8 cellular contexts compared by ENCODE assay signal in the genomic region with DNA sequence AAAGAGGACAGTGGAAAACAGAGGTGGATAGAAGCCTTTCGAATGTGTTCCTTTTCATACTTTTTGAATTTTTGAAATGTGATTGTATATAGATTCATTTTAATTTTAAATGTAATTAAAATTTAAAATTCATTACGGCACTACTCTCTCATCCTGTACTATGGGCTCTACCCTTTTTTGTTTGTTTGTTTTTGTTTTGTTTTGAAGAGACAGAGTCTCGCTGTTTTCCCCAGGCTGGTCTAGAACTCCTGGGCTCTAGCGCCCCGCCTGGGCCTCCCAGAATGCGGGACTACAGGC. TPM values are rescaled to one million over a fixed set of nuclear protein-coding genes. Genes with fewer than 3 reads are reported as not detected.
DNase-seq lines count a peak whose midpoint lies in the region; ATAC-seq, FAIRE-seq and TF ChIP-seq lines count a peak whose summit lies in the region.

No MANE protein-coding gene starts in this region.

- no peaks in the 10 kb centered on the region for H3K9me3 ChIP-seq in PC-3 (ENCODE audit: low read length)
- H3K9me3 ChIP-seq in pancreas, result no peaks in the 10 kb centered on the region

- H3K79me2 ChIP-seq in PC-3 (ENCODE audit: low read length), result no peaks in the 10 kb centered on the region

- H3F3A ChIP-seq in PC-3 (ENCODE audit: low read length, unreplicated experiment), result no peaks in the 10 kb centered on the region

- FAIRE-seq in G401.6 (lab: Jason Lieb, UNC) (peak; percentile 79), pancreas (lab: Jason Lieb, UNC) (no peak)

- H4K20me1 ChIP-seq in PC-3 (ENCODE audit: low read length), result no peaks in the 10 kb centered on the region

- intact Hi-C loops in PC-3 (cut with micrococcal nuclease) (loop anchor here (1.0 to 2.0 kb wide), 3 partner anchors 86 to 330 kb away; partner anchors contain the start of gene IL17RA), pancreas (cut with DNase I) (no loop called here)

- H3K27me3 ChIP-seq in PC-3 (ENCODE audit: low read length) (no peaks in the 10 kb centered on the region), pancreas (no peaks in the 10 kb centered on the region)

- ATAC-seq in PC-3 (peak; percentile 70), pancreas (peak in 3 of 4 donors; percentile 65 to 77 (median 77)), HG03025 (IDR thresholded peaks at IDR 0.05; ENCODE audit: low FRiP score, unreplicated experiment) (no peak), omental fat pad (ENCODE audit: low FRiP score) (no peak)

- POLR2A ChIA-PET in PC-3 (lab: Charles Lee; ENCODE audit: unreplicated experiment), result no interaction called here

- H2AFZ ChIP-seq in PC-3 (ENCODE audit: low read length), result peak overlapping the region; percentile 85

- H3K4me2 ChIP-seq in PC-3 (ENCODE audit: low read length), result peak overlapping the region; percentile 84

- DNase-seq in PC-3 (no peak), epithelial cell of proximal tubule (ENCODE audit: low read depth) (no peak), pancreas (no peak), pons (ENCODE audit: low spot score) (no peak), omental fat pad (ENCODE audit: low spot score) (no peak)
- no peak for DNase-seq in effector CD4-positive, alpha-beta T cell

- H3K9me2 ChIP-seq in PC-3 (replicated peaks; ENCODE audit: low read length), result no peaks in the 10 kb centered on the region

- H3K9ac ChIP-seq in PC-3 (ENCODE audit: low read length), result peak overlapping the region; percentile 74

- peak overlapping the region; percentile 49 for H3K27ac ChIP-seq in PC-3 (ENCODE audit: low read length)
- H3K27ac ChIP-seq in pancreas, result peak overlapping the region; percentile 87 to 96 (median 92)

- H3K4me1 ChIP-seq in PC-3 (ENCODE audit: insufficient read depth, low read length) (no peaks in the 10 kb centered on the region), pancreas (peaks cover 0 to 12% (median 0%) of the 10 kb centered on the region in 3 donors)

- H3K4me3 ChIP-seq in PC-3 (ENCODE audit: low read length) (peak overlapping the region; percentile 76), epithelial cell of proximal tubule (ENCODE audit: low read depth, low read length) (peak overlapping the region; percentile 72), pancreas (peak overlapping the region; percentile 50 to 77 (median 63))

- CTCF ChIA-PET in PC-3 (lab: Charles Lee), result interaction anchor here (0.9 to 1.9 kb wide), 5 partner anchors 9 to 331 kb away, joined by 6 to 34 read pairs (median 11); partner anchors contain the start of gene HDHD5

- WGBS in pancreas, 2 donors, result 21 to 24% methylated on average over 6 of the region's 6 CpGs

- BruUV-seq in PC-3 (replicated peaks; lab: Mats Ljungman, UMichigan), result TSS peak; percentile 75

- no peaks in the 10 kb centered on the region for H3K36me3 ChIP-seq in PC-3 (ENCODE audit: low read depth, low read length)
- H3K36me3 ChIP-seq in pancreas, result no peaks in the 10 kb centered on the region

- TF ChIP-seq CTCF in PC-3 (conservative IDR thresholded peaks at IDR 0.05; ENCODE audit: low read depth, low read length) (no peak), epithelial cell of proximal tubule (conservative IDR thresholded peaks at IDR 0.05; ENCODE audit: low read depth, low read length) (no peak), pancreas (IDR thresholded peaks at IDR 0.05) (no peak), omental fat pad (IDR thresholded peaks at IDR 0.05) (no peak)

RNA-seq across cellular contexts. Expression of gene HDHD5, which starts 11.9 kb away (rescaled TPM):
- total RNA-seq in PC-3 (2014; rRNA removed) (57.3 and 62.9 TPM in 2 replicates), epithelial cell of proximal tubule (67.1 and 76.2 TPM in 2 replicates), pancreas (10 to 100 TPM; 10.5 to 17.1 (median 16.8) TPM), omental fat pad (10 to 100 TPM; 32.9 to 60.7 (median 36.7) TPM)
- 10 to 100 TPM; 22.4 to 43.6 TPM for polyA plus RNA-seq in pancreas

RNA-seq across cellular contexts. Expression of gene ADA2, which starts 48.3 kb away (rescaled TPM):
- total RNA-seq in PC-3 (2014; rRNA removed) (not detected in 2 replicates), epithelial cell of proximal tubule (3.0 and 16.3 TPM in 2 replicates), pancreas (10 to 100 TPM in 2 of 6 donors, 1 to 10 TPM in 4; 1.5 to 23.8 (median 7.4) TPM), omental fat pad (10 to 100 TPM; 11.6 to 40.1 (median 16.3) TPM)
- 10 to 100 TPM in 1 of 2 donors, 1 to 10 TPM in 1; 6.9 to 28.1 TPM for polyA plus RNA-seq in pancreas

RNA-seq across cellular contexts. Expression of gene TMEM121B, which starts 49.8 kb away (rescaled TPM):
- total RNA-seq in PC-3 (2014; rRNA removed) (0.11 and 0.12 TPM in 2 replicates), epithelial cell of proximal tubule (0.06 and 0.36 TPM in 2 replicates), pancreas (under 1 TPM; 0.43 to 1.00 (median 0.60) TPM), omental fat pad (1 to 10 TPM in 2 of 4 donors, under 1 TPM in 2; 0.46 to 1.4 (median 0.94) TPM)
- under 1 TPM; 0.23 to 0.73 TPM for polyA plus RNA-seq in pancreas

Comparison
In these comparisons a context has a peak if more than half of its experiments do, and no peak if none do; other contexts are left out.
1. ATAC-seq: peak in PC-3 (single experiment) and pancreas (3 of 4); none in HG03025 (single experiment) and omental fat pad (single experiment).
2. Peak in every context shown above with its lines, with median percentiles within 50 percentile points of each other: H3K4me3 ChIP-seq.